ENCODE assay signal across 8 cellular contexts in genomic region chr1:152111515-152111968, GRCh38. TPM values are rescaled to one million over a fixed set of nuclear protein-coding genes. Genes with fewer than 3 reads are reported as not detected.
DNase-seq lines count a peak whose midpoint lies in the region; ATAC-seq and TF ChIP-seq lines count a peak whose summit lies in the region.

No MANE protein-coding gene starts in this region.

- peaks cover 11% of the 10 kb centered on the region for H3K9me3 ChIP-seq in MG63
- H3K9me3 ChIP-seq in hepatocyte (ENCODE audit: low read depth) = no peaks in the 10 kb centered on the region

- H3K9me3 Mint-ChIP-seq in activated T-cell treated with anti-CD3 and anti-CD28 coated beads, Interleukin-2, amount 50 U/mL, for 4 hours = no peaks in the 10 kb centered on the region

- no peaks in the 10 kb centered on the region for H3K36me3 Mint-ChIP-seq in activated T-cell treated with anti-CD3 and anti-CD28 coated beads, Interleukin-2, amount 50 U/mL, for 4 hours (ENCODE audit: insufficient read depth)

- no peaks in the 10 kb centered on the region for H3K4me1 ChIP-seq in hepatocyte (ENCODE audit: insufficient read depth)

- WGBS in hepatocyte (ENCODE audit: low lambda C conversion rate, missing lambda C conversion rate) = 16% methylated on average over 17 of the region's 44 CpGs

- no peaks in the 10 kb centered on the region for H3K9me2 ChIP-seq in hepatocyte (replicated peaks; ENCODE audit: insufficient read depth)

- H3K4me3 ChIP-seq in MG63 (peak overlapping the region; percentile 30), hepatocyte (no peak overlapping the region)

- H3K27me3 ChIP-seq in MG63 (peaks cover 61% of the 10 kb centered on the region), hepatocyte (peaks cover 95% of the 10 kb centered on the region)

- no peak overlapping the region for H3K27ac ChIP-seq in hepatocyte

- H3K79me2 ChIP-seq in hepatocyte = no peaks in the 10 kb centered on the region

- H3K4me2 ChIP-seq in hepatocyte = peak overlapping the region; percentile 83

- H3K4me3 Mint-ChIP-seq in activated T-cell treated with anti-CD3 and anti-CD28 coated beads, Interleukin-2, amount 50 U/mL, for 4 hours = no peak overlapping the region

- no peak for TF ChIP-seq CTCF in hepatocyte (IDR thresholded peaks at IDR 0.05; ENCODE audit: poor library complexity)

- ATAC-seq in activated T-cell treated with anti-CD3 and anti-CD28 coated beads, Interleukin-2, amount 50 U/mL, for 4 hours = peak; percentile 52 to 61
- no peak for ATAC-seq in HG02981 (IDR thresholded peaks at IDR 0.05; ENCODE audit: unreplicated experiment)

- no peaks in the 10 kb centered on the region for H3K36me3 ChIP-seq in MG63
- no peaks in the 10 kb centered on the region for H3K36me3 ChIP-seq in hepatocyte (replicated peaks; ENCODE audit: insufficient read depth, low read depth)

- no peak overlapping the region for H2AFZ ChIP-seq in hepatocyte

- DNase-seq in DMS153 treated with DMSO at 0.1 percent for 48 hours (lab: John Stamatoyannopoulos, UW; ENCODE audit: unreplicated experiment) (peak; percentile 82), MG63 (peak; percentile 71), hepatocyte (ENCODE audit: low spot score) (peak; percentile 10), AML-193 (lab: John Stamatoyannopoulos, UW) (no peak), GM19240 (ENCODE audit: insufficient read length, low spot score) (no peak)
- no peak for DNase-seq in activated T-cell treated with anti-CD3 and anti-CD28 coated beads, Interleukin-2, amount 50 U/mL, for 4 hours
- DNase-seq in stimulated activated CD4-positive, alpha-beta T cell treated with anti-CD3 and anti-CD28 coated beads, Interleukin-4, amount 100 ng/mL, for 24 hours = peak; percentile 12

- peaks cover 7% of the 10 kb centered on the region for H3K27me3 Mint-ChIP-seq in activated T-cell treated with anti-CD3 and anti-CD28 coated beads, Interleukin-2, amount 50 U/mL, for 4 hours (ENCODE audit: low read depth)

- no peaks in the 10 kb centered on the region for H3K4me1 Mint-ChIP-seq in activated T-cell treated with anti-CD3 and anti-CD28 coated beads, Interleukin-2, amount 50 U/mL, for 4 hours (ENCODE audit: low read depth)

- no peaks in the 10 kb centered on the region for H4K20me1 ChIP-seq in hepatocyte (ENCODE audit: insufficient read depth, poor library complexity, severe bottlenecking)

RNA-seq across cellular contexts. Expression of gene TCHH, which starts 3.7 kb away (rescaled TPM):
- total RNA-seq in MG63 (2014; rRNA removed; shearing (Covaris generic); ENCODE audit: low replicate concordance) = 0.10 TPM in 1 of 2 replicates, not detected in the other
- total RNA-seq in activated T-cell treated with anti-CD3 and anti-CD28 coated beads, Interleukin-2, amount 50 U/mL, for 4 hours = under 1 TPM in 2 of 3 donors, not detected in 1; 0.03 to 0.05 TPM
- total RNA-seq in hepatocyte = not detected in 2 replicates
- 0.12 TPM in 1 of 2 replicates, not detected in the other for polyA plus RNA-seq in hepatocyte

RNA-seq across cellular contexts. Expression of gene TCHHL1, which starts 22.7 kb away (rescaled TPM):
- total RNA-seq in MG63 (2014; rRNA removed; shearing (Covaris generic); ENCODE audit: low replicate concordance) = not detected in 2 replicates
- total RNA-seq in activated T-cell treated with anti-CD3 and anti-CD28 coated beads, Interleukin-2, amount 50 U/mL, for 4 hours = not detected
- total RNA-seq in hepatocyte = not detected in 2 replicates
- not detected in 2 replicates for polyA plus RNA-seq in hepatocyte

RNA-seq across cellular contexts. Expression of gene RPTN, which starts 47.5 kb away (rescaled TPM):
- not detected in 2 replicates for total RNA-seq in MG63 (2014; rRNA removed; shearing (Covaris generic); ENCODE audit: low replicate concordance)
- not detected for total RNA-seq in activated T-cell treated with anti-CD3 and anti-CD28 coated beads, Interleukin-2, amount 50 U/mL, for 4 hours
- not detected in 2 replicates for total RNA-seq in hepatocyte
- polyA plus RNA-seq in hepatocyte = not detected in 2 replicates

Comparison
In these comparisons a context has a peak if more than half of its experiments do, and no peak if none do; other contexts are left out.
1. DNase-seq: peak in DMS153 treated with DMSO at 0.1 percent for 48 hours (single experiment), MG63 (single experiment), hepatocyte (single experiment) and stimulated activated CD4-positive, alpha-beta T cell treated with anti-CD3 and anti-CD28 coated beads, Interleukin-4, amount 100 ng/mL, for 24 hours (single experiment); none in activated T-cell treated with anti-CD3 and anti-CD28 coated beads, Interleukin-2, amount 50 U/mL, for 4 hours (single experiment), AML-193 (0 of 2) and GM19240 (single experiment).